Comparison of ENCODE assay signal across 25 cellular contexts in genomic region chr9:91307279-91307678, GRCh38. TPM values are rescaled to one million over a fixed set of nuclear protein-coding genes. Genes with fewer than 3 reads are reported as not detected.
DNase-seq lines count a peak whose midpoint lies in the region; ATAC-seq and TF ChIP-seq lines count a peak whose summit lies in the region.
"Had no signal": no experiment of that assay in that cellular context is flagged by ENCODE, and none has a peak within 500 bp of the region (broad histone marks: within the 10 kb centered on the region; RNA-seq: fewer than 3 reads in every experiment).

No MANE protein-coding gene starts in this region.

- peaks cover 5 to 32% (median 21%) of the 10 kb centered on the region in 4 donors for H3K4me1 ChIP-seq in stomach
- H3K4me1 ChIP-seq: BE2C had no signal

- no peak for TF ChIP-seq POLR2A in stomach (IDR thresholded peaks at IDR 0.05)

- H3K27me3 Mint-ChIP-seq in stimulated activated memory B cell treated with anti-CD40 and anti-IgM and Interleukin-4, amounts not matched to agents 10 μg/mL and 1 μg/mL and 100 μg/mL, for 72 hours: no peaks in the 10 kb centered on the region

- peaks cover 65% of the 10 kb centered on the region for H3K36me3 Mint-ChIP-seq in stimulated activated memory B cell treated with anti-CD40 and anti-IgM and Interleukin-4, amounts not matched to agents 10 μg/mL and 1 μg/mL and 100 μg/mL, for 72 hours

- peaks cover 0 to 3% (median 0%) of the 10 kb centered on the region in 4 donors for H3K36me3 ChIP-seq in stomach
- H3K36me3 ChIP-seq: BE2C had no signal

- no peak for TF ChIP-seq EP300 in stomach (IDR thresholded peaks at IDR 0.05)

- peak; percentile 62 for ATAC-seq in GM21526 (IDR thresholded peaks at IDR 0.05; ENCODE audit: low FRiP score, unreplicated experiment)
- ATAC-seq in stimulated activated memory B cell treated with anti-CD40 and anti-IgM and Interleukin-4, amounts not matched to agents 10 μg/mL and 1 μg/mL and 100 μg/mL, for 72 hours: no peak
- ATAC-seq: K562 had no signal

- H3K9me3 ChIP-seq in stomach: no peaks in the 10 kb centered on the region
- H3K9me3 ChIP-seq: BE2C had no signal

- H3K4me1 Mint-ChIP-seq in stimulated activated memory B cell treated with anti-CD40 and anti-IgM and Interleukin-4, amounts not matched to agents 10 μg/mL and 1 μg/mL and 100 μg/mL, for 72 hours: peaks cover 36% of the 10 kb centered on the region

- H3K27ac Mint-ChIP-seq in stimulated activated memory B cell treated with anti-CD40 and anti-IgM and Interleukin-4, amounts not matched to agents 10 μg/mL and 1 μg/mL and 100 μg/mL, for 72 hours: peak overlapping the region; percentile 48

- H3K4me3 Mint-ChIP-seq in stimulated activated memory B cell treated with anti-CD40 and anti-IgM and Interleukin-4, amounts not matched to agents 10 μg/mL and 1 μg/mL and 100 μg/mL, for 72 hours: no peak overlapping the region

- H3K27ac ChIP-seq in stomach: no peak overlapping the region
- H3K27ac ChIP-seq: 22Rv1, GM23248, SK-N-MC had no signal

- peak; percentile 27 for DNase-seq in NOMO-1 treated with DMSO at 0.1 percent for 48 hours (lab: John Stamatoyannopoulos, UW; ENCODE audit: unreplicated experiment)
- no peak for DNase-seq in NOMO-1 treated with dmso at 0.1 percent for 144 hours (lab: John Stamatoyannopoulos, UW; ENCODE audit: unreplicated experiment)
- DNase-seq in MV-4-11 (lab: John Stamatoyannopoulos, UW): peak; percentile 61
- DNase-seq in inferior parietal cortex (ENCODE audit: extremely low spot score): no peak
- DNase-seq in hypothalamus (lab: John Stamatoyannopoulos, UW): no peak
- DNase-seq in stomach: no peak
- DNase-seq: BE2C; Calu3; GM23248; H7; Kasumi-1; NCI-H1048; NCI-H1417 treated with DMSO at 0.1 percent for 48 hours; NCI-H1694 treated with DMSO at 0.1 percent for 48 hours; NCI-H2081 treated with DMSO at 0.1 percent for 48 hours; NCI-H2171; NCI-H524; NCI-H748 treated with DMSO at 0.1 percent for 48 hours; NK-92 treated with Interleukin-12 subunit alpha and Interleukin-12 subunit beta, amount 100 ng/mL, for 24 hours; SIG-M5 had no signal

- no peaks in the 10 kb centered on the region for H3K9me3 Mint-ChIP-seq in stimulated activated memory B cell treated with anti-CD40 and anti-IgM and Interleukin-4, amounts not matched to agents 10 μg/mL and 1 μg/mL and 100 μg/mL, for 72 hours

- H3K4me3 ChIP-seq in stomach: no peak overlapping the region
- H3K4me3 ChIP-seq: GM23248, K562, SK-N-MC had no signal

- H3K27me3 ChIP-seq in stomach: no peaks in the 10 kb centered on the region
- H3K27me3 ChIP-seq: BE2C had no signal

- 94 to 97% (median 96%) methylated on average over 5 of the region's 5 CpGs for WGBS in stomach, 5 donors

- no peak for TF ChIP-seq CTCF in stomach (IDR thresholded peaks at IDR 0.05)

- intact Hi-C loops in stomach (cut with DNase I; ENCODE audit: low total_unique reads): no loop called here

RNA-seq across cellular contexts. Expression of gene AUH, which starts 54.4 kb away (rescaled TPM):
- total RNA-seq in stomach: 100 to 1,000 TPM in 1 of 5 donors, 10 to 100 TPM in 2, 1 to 10 TPM in 2; 5.8 to 331 (median 30.3) TPM
- 10 to 100 TPM; 17.2 to 27.1 (median 22.0) TPM for polyA plus RNA-seq in stomach

Comparison
In these comparisons a context has a peak if more than half of its experiments do, and no peak if none do; other contexts are left out.
1. DNase-seq: peak in NOMO-1 treated with DMSO at 0.1 percent for 48 hours (single experiment) and MV-4-11 (single experiment); none in NOMO-1 treated with dmso at 0.1 percent for 144 hours (single experiment), inferior parietal cortex (single experiment), hypothalamus (0 of 51) and stomach (single experiment).